ENCODE assay signal across 20 cellular contexts in the genomic region with DNA sequence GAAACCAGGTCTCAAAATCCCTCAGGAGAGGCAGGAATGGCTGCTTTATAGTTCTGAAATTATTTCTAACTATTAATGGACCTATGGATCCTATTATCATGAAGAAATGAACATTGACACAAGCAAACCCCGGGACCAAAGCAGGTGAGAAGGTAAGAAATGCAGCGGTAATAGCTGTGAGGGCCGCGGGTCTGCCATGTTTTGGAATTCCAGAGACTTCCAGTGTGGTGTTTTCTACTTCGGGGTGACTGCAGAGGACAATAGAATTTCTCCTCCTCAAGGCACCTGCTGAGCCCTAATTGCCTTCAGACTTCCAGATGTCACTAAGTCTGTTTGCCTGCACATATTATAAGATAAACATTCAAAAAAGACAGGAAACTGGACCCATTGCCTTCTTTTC.
DNase-seq lines count a peak whose midpoint lies in the region.
"Had no signal": no experiment of that assay in that cellular context is flagged by ENCODE, and none has a peak within 500 bp of the region (broad histone marks: within the 10 kb centered on the region; RNA-seq: fewer than 3 reads in every experiment).

No MANE protein-coding gene starts in this region.

- DNase-seq in NCI-H146 (lab: John Stamatoyannopoulos, UW) (peak; percentile 21), NCI-H146 treated with DMSO at 0.1 percent for 48 hours (lab: John Stamatoyannopoulos, UW; ENCODE audit: unreplicated experiment) (no peak), NCI-H748 (lab: John Stamatoyannopoulos, UW; ENCODE audit: unreplicated experiment) (peak; percentile 7), NCI-H748 treated with DMSO at 0.1 percent for 48 hours (lab: John Stamatoyannopoulos, UW) (no peak), NCI-H69 (lab: John Stamatoyannopoulos, UW) (peak; percentile 88), retina (no peak), T1000 (lab: John Stamatoyannopoulos, UW) (no peak)
- DNase-seq: 8988T; ACHN; AML-193; BE2C; Calu3; CD4-positive, alpha-beta T cell; CD8-positive, alpha-beta memory T cell; DMS79; EL; GDM1; GM23248; H7; HCEC 1CT had no signal

Comparison
In these comparisons a context has a peak if more than half of its experiments do, and no peak if none do; other contexts are left out.
1. DNase-seq: peak in NCI-H146 (single experiment), NCI-H748 (single experiment) and NCI-H69 (single experiment); none in NCI-H146 treated with DMSO at 0.1 percent for 48 hours (single experiment), NCI-H748 treated with DMSO at 0.1 percent for 48 hours (single experiment), retina (single experiment) and T1000 (single experiment).